Comparison of ENCODE assay signal across 8 cellular contexts in genomic region chr3:160449660-160450598, GRCh38. TPM values are rescaled to one million over a fixed set of nuclear protein-coding genes. Genes with fewer than 3 reads are reported as not detected.
DNase-seq lines count a peak whose midpoint lies in the region; ATAC-seq lines count a peak whose summit lies in the region.

TSS of gene TRIM59 (minus strand) at chr3:160449786. CDS start at chr3:160439183, 10,603 bp downstream.

- CTCF ChIA-PET in activated CD8-positive, alpha-beta memory T cell treated with anti-CD3 and anti-CD28 coated beads for 36 hours (lab: Charles Lee) = interaction anchor here (0.6 to 1.8 kb wide), 4 partner anchors 10 to 50 kb away, joined by 3 to 5 read pairs (median 4); no protein-coding TSS in a partner anchor

- peak within 1 kb of the TSS; percentile 98 to 100 for H3K4me3 Mint-ChIP-seq in effector memory CD8-positive, alpha-beta T cell

- H3K27ac Mint-ChIP-seq in effector memory CD8-positive, alpha-beta T cell = peak within 1 kb of the TSS; percentile 97 to 99

- H3K27me3 Mint-ChIP-seq in effector memory CD8-positive, alpha-beta T cell = no peaks in the 10 kb centered on the region

- H3K36me3 Mint-ChIP-seq in effector memory CD8-positive, alpha-beta T cell (ENCODE audit: insufficient read depth) = peaks cover 17% of the 10 kb centered on the region

- peaks cover 15 to 21% of the 10 kb centered on the region in 2 donors for H3K4me1 Mint-ChIP-seq in effector memory CD8-positive, alpha-beta T cell (ENCODE audit: low read depth in 2 of 2)

- POLR2A ChIA-PET in activated CD8-positive, alpha-beta memory T cell treated with anti-CD3 and anti-CD28 coated beads for 36 hours (lab: Charles Lee) = interaction anchor here (0.6 to 1.4 kb wide), 7 partner anchors 10 to 304 kb away, joined by 3 to 9 read pairs (median 3); partner anchors contain the start of genes IFT80 and KPNA4

- H3K9me3 Mint-ChIP-seq in effector memory CD8-positive, alpha-beta T cell = no peaks in the 10 kb centered on the region

- ATAC-seq in GM18511 (IDR thresholded peaks at IDR 0.05; ENCODE audit: unreplicated experiment) (peak; percentile 93), HG02973 (IDR thresholded peaks at IDR 0.05; ENCODE audit: unreplicated experiment) (peak; percentile 96)
- ATAC-seq in effector memory CD8-positive, alpha-beta T cell (replicated peaks) = peak; percentile 93

- peak; percentile 77 to 85 for DNase-seq in NCI-H524 (lab: John Stamatoyannopoulos, UW)
- DNase-seq in effector memory CD8-positive, alpha-beta T cell = peak; percentile 92 to 95 (median 95)
- peak; percentile 81 for DNase-seq in medulla oblongata (ENCODE audit: extremely low spot score)
- DNase-seq in stimulated activated CD4-positive, alpha-beta T cell treated with anti-CD3 and anti-CD28 coated beads, TNF-alpha, amount 100 ng/mL, for 48 hours (ENCODE audit: low read depth in 3 of 3) = peak; percentile 92 to 96 (median 94)
- no peak for DNase-seq in UCSD-AML1 (lab: John Stamatoyannopoulos, UW; ENCODE audit: unreplicated experiment)

RNA-seq across cellular contexts. Expression of gene TRIM59, which starts in this region (rescaled TPM):
- total RNA-seq in activated CD8-positive, alpha-beta memory T cell treated with anti-CD3 and anti-CD28 coated beads for 36 hours = 10 to 100 TPM; 33.0 to 33.4 TPM
